In the genomic region with DNA sequence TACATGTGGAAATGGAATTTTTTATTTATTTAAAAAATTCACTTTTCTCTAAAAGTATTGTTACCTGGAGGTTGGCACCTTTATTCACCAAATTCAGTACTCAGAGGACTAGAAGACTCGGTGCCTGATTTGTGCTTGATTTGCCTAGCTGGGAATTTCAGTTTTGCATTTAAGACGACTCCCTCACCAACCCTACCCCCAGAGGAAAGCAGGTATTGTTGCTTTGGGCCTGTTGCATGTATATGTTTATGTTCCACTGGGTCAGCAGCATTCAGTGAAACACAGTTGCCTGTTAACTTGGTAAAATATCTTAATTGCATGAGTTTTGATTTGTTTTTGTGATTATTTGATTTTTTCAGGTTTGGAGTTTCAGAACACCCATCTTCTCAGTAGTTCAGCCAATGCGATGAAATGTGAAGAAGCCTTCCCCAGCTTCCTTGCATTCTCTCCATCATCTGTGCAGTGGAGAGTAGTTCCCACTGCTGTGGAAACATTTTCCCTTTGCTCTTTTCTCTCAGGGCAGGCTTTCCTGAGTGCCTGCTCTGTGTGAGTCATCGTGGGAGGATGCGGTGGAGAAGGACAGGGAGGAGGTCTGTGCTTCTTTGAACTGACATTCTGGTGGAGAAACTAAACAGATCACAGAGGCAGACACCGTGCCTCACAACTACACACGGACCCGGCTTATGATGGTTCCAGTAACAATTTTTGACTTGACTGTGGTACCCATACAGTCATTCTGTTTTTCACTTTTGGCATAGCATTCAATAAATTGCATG, we compare ENCODE assay signal across 11 cellular contexts. TPM values are rescaled to one million over a fixed set of nuclear protein-coding genes. Genes with fewer than 3 reads are reported as not detected.
DNase-seq lines count a peak whose midpoint lies in the region; ATAC-seq, FAIRE-seq and TF ChIP-seq lines count a peak whose summit lies in the region.
"Had no signal": no experiment of that assay in that cellular context is flagged by ENCODE, and none has a peak within 500 bp of the region (broad histone marks: within the 10 kb centered on the region; RNA-seq: fewer than 3 reads in every experiment).

No MANE protein-coding gene starts in this region.

- H3K27ac ChIP-seq in HepG2 (ENCODE audit: extremely low read length, insufficient read depth, low read length) (no peak overlapping the region), right lobe of liver (no peak overlapping the region), gastroesophageal sphincter (peak overlapping the region; percentile 66 to 98 (median 80)), transverse colon (peak overlapping the region; percentile 43 to 78 (median 59))

- H3K36me3 ChIP-seq in HepG2 (replicated peaks in 1 of 2; ENCODE audit: control insufficient read depth in 1 of 2, insufficient read depth in 2 of 2, low read length in 2 of 2): peaks cover 0 to 12% of the 10 kb centered on the region in 2 experiments; a peak in 1 of 5 replicates
- no peaks in the 10 kb centered on the region for H3K36me3 ChIP-seq in right lobe of liver
- H3K36me3 ChIP-seq in gastroesophageal sphincter: peaks cover 0 to 21% of the 10 kb centered on the region in 2 donors
- H3K36me3 ChIP-seq in transverse colon: no peaks in the 10 kb centered on the region
- H3K36me3 ChIP-seq: Peyer's patch had no signal

- TF ChIP-seq CTCF in HepG2 (CRISPR knock-in tag; IDR thresholded peaks at IDR 0.05) (no peak), right lobe of liver (IDR thresholded peaks at IDR 0.05) (no peak), gastroesophageal sphincter (IDR thresholded peaks at IDR 0.05) (no peak), transverse colon (IDR thresholded peaks at IDR 0.05) (no peak)

- H3K4me1 ChIP-seq in HepG2 (ENCODE audit: insufficient read depth, low read length) (peaks cover 19% of the 10 kb centered on the region), right lobe of liver (no peaks in the 10 kb centered on the region), gastroesophageal sphincter (peaks cover 20 to 95% (median 22%) of the 10 kb centered on the region in 3 donors), transverse colon (peaks cover 0 to 39% (median 20%) of the 10 kb centered on the region in 4 donors)

- FAIRE-seq in HepG2 (lab: Jason Lieb, UNC): no peak
- FAIRE-seq: bronchial epithelial cell had no signal

- no peaks in the 10 kb centered on the region for H3K9me3 ChIP-seq in HepG2 (ENCODE audit: low read length)
- no peaks in the 10 kb centered on the region for H3K9me3 ChIP-seq in right lobe of liver
- H3K9me3 ChIP-seq in gastroesophageal sphincter: no peaks in the 10 kb centered on the region
- H3K9me3 ChIP-seq in transverse colon: no peaks in the 10 kb centered on the region
- H3K9me3 ChIP-seq: Peyer's patch had no signal

- H3K9me3 Mint-ChIP-seq in activated T-helper 17 cell treated with anti-CD3 and anti-CD28 coated beads, Interleukin-2, amount 50 U/mL, for 72 hours: peaks cover 3% of the 10 kb centered on the region

- no peak for DNase-seq in HepG2 (ENCODE audit: low spot score)
- no peak for DNase-seq in right lobe of liver
- DNase-seq in transverse colon: no peak
- no peak for DNase-seq in DMS114 treated with DMSO at 0.1 percent for 48 hours (lab: John Stamatoyannopoulos, UW; ENCODE audit: unreplicated experiment)
- no peak for DNase-seq in NCI-H446 (lab: John Stamatoyannopoulos, UW)
- no peak for DNase-seq in cerebellar nuclear complex (lab: John Stamatoyannopoulos, UW)

- intact Hi-C loops in HepG2 (cut with micrococcal nuclease; ENCODE audit: unreplicated experiment): no loop called here
- intact Hi-C loops in right lobe of liver (cut with DNase I): no loop called here
- intact Hi-C loops in transverse colon (cut with DNase I; ENCODE audit: low total_unique reads): loop anchor here (5.0 kb wide), 1 partner anchor 41 kb away; no protein-coding TSS in a partner anchor

- no peak overlapping the region for H3K4me2 ChIP-seq in HepG2 (ENCODE audit: low read depth, low read length)

- no peak overlapping the region for H2AFZ ChIP-seq in HepG2 (ENCODE audit: low read length)

- CTCF ChIA-PET in HepG2 (lab: Yijun Ruan, JAX; ENCODE audit: low intra/inter-chr PET ratio, low total read pairs): no interaction called here

- ATAC-seq in HepG2 (no peak), right lobe of liver (no peak), gastroesophageal sphincter (peak; percentile 62)
- peak; percentile 62 for ATAC-seq in activated T-helper 17 cell treated with anti-CD3 and anti-CD28 coated beads, Interleukin-2, amount 50 U/mL, for 72 hours (replicated peaks)
- ATAC-seq: left lobe of liver had no signal

- H4K20me1 ChIP-seq in HepG2 (ENCODE audit: insufficient read depth, low read length): peaks cover 4% of the 10 kb centered on the region; the same call in 1 of the 2 replicates

- TF ChIP-seq POLR2A in HepG2 (IDR thresholded peaks at IDR 0.05; ENCODE audit: insufficient read depth in 1 of 2, low read depth in 2 of 2, low read length in 2 of 2) (no peak), right lobe of liver (IDR thresholded peaks at IDR 0.05) (no peak), gastroesophageal sphincter (IDR thresholded peaks at IDR 0.05) (no peak), transverse colon (IDR thresholded peaks at IDR 0.05) (no peak)

- BruUV-seq in HepG2 (replicated peaks; lab: Mats Ljungman, UMichigan): no TSS peak

- H3K27me3 ChIP-seq in HepG2 (ENCODE audit: control insufficient read depth in 1 of 2, insufficient read depth in 2 of 2, low read length in 2 of 2) (no peaks in the 10 kb centered on the region), right lobe of liver (no peaks in the 10 kb centered on the region), gastroesophageal sphincter (no peaks in the 10 kb centered on the region), transverse colon (peaks cover 5% of the 10 kb centered on the region)
- H3K27me3 ChIP-seq: Peyer's patch had no signal

- peak overlapping the region; percentile 79 for H3K27ac Mint-ChIP-seq in activated T-helper 17 cell treated with anti-CD3 and anti-CD28 coated beads, Interleukin-2, amount 50 U/mL, for 72 hours

- H3K4me3 Mint-ChIP-seq in activated T-helper 17 cell treated with anti-CD3 and anti-CD28 coated beads, Interleukin-2, amount 50 U/mL, for 72 hours: peak overlapping the region; percentile 77

- peaks cover 75% of the 10 kb centered on the region for H3K4me1 Mint-ChIP-seq in activated T-helper 17 cell treated with anti-CD3 and anti-CD28 coated beads, Interleukin-2, amount 50 U/mL, for 72 hours

- H3K36me3 Mint-ChIP-seq in activated T-helper 17 cell treated with anti-CD3 and anti-CD28 coated beads, Interleukin-2, amount 50 U/mL, for 72 hours (ENCODE audit: low read depth): peaks cover 9% of the 10 kb centered on the region

- 86% methylated on average over 8 of the region's 8 CpGs for WGBS in HepG2 (ENCODE audit: low lambda C conversion rate)
- 73% methylated on average over 8 of the region's 8 CpGs for WGBS in right lobe of liver (ENCODE audit: insufficient coverage, low coverage, low lambda C conversion rate, missing lambda C conversion rate)
- 29 to 40% methylated on average over 6 of the region's 8 CpGs for WGBS in gastroesophageal sphincter (ENCODE audit: low coverage in 1 of 2), 2 donors
- WGBS in transverse colon (ENCODE audit: low coverage in 1 of 2), 2 donors: 51 to 61% methylated on average over 6 to 8 of the region's 8 CpGs

- POLR2A ChIA-PET in HepG2 (lab: Yijun Ruan, JAX): no interaction called here

- TF ChIP-seq EP300 in HepG2 (IDR thresholded peaks at IDR 0.05; ENCODE audit: low read depth in 2 of 2, low read length in 2 of 2) (no peak), HepG2 (CRISPR knock-in tag; IDR thresholded peaks at IDR 0.05; ENCODE audit: borderline replicate concordance) (no peak), gastroesophageal sphincter (IDR thresholded peaks at IDR 0.05) (no peak), transverse colon (IDR thresholded peaks at IDR 0.05; ENCODE audit: low read depth) (no peak)

- no peak for TF ChIP-seq RAD21 in HepG2 (CRISPR knock-in tag; IDR thresholded peaks at IDR 0.05)

- H3K4me3 ChIP-seq in HepG2 (replicated peaks in 1 of 3; ENCODE audit: insufficient read depth in 1 of 3, low read depth in 2 of 3, low read length in 3 of 3) (no peak overlapping the region), right lobe of liver (no peak overlapping the region), gastroesophageal sphincter (no peak overlapping the region), transverse colon (no peak overlapping the region)
- H3K4me3 ChIP-seq: Peyer's patch had no signal

- peaks cover 13% of the 10 kb centered on the region for H3K79me2 ChIP-seq in HepG2 (ENCODE audit: insufficient read depth, low read length)

- H3K27me3 Mint-ChIP-seq in activated T-helper 17 cell treated with anti-CD3 and anti-CD28 coated beads, Interleukin-2, amount 50 U/mL, for 72 hours: no peaks in the 10 kb centered on the region

- H3K9ac ChIP-seq in HepG2 (ENCODE audit: insufficient read depth, low read depth, low read length): peak overlapping the region; percentile 5; the same call in 1 of the 2 replicates

- in situ Hi-C loops in HepG2 (cut with HindIII; ENCODE audit: extremely low pct_ligation_motif_present, low pct_unique_long_range_greater_than_20kb) (no loop called here), transverse colon (cut with MboI; ENCODE audit: low pct_ligation_motif_present in 1 of 4, low pct_unique_long_range_greater_than_20kb in 1 of 4, low sequenced_read_pairs in 3 of 4) (no loop called here)

RNA-seq across cellular contexts. Expression of gene ADARB1, which starts 6.4 kb away (rescaled TPM):
- 9.2 and 10.0 TPM in 2 replicates for total RNA-seq in HepG2 (2016; rRNA removed; fragmentation: Illumina TruSeq; extraction: Trizol)
- total RNA-seq in HepG2 (2016; cell fraction: cytosol; rRNA removed; fragmentation: Illumina TruSeq; extraction: Trizol; ENCODE audit: low read depth): 28.7 and 30.2 TPM in 2 replicates
- 7.9 and 11.7 TPM in 2 replicates for total RNA-seq in HepG2 (2016; cell fraction: insoluble cytoplasmic fraction; rRNA removed; fragmentation: Illumina TruSeq; extraction: Trizol)
- total RNA-seq in HepG2 (2016; cell fraction: membrane; rRNA removed; fragmentation: Illumina TruSeq; extraction: Trizol): 20.0 and 20.9 TPM in 2 replicates
- 8.5 and 10.4 TPM in 2 replicates for total RNA-seq in HepG2 (2016; cell fraction: nucleus; rRNA removed; fragmentation: Illumina TruSeq; extraction: Trizol)
- 6.6 and 7.1 TPM in 2 replicates for polyA plus RNA-seq in HepG2 (2011; rRNA removed)
- 4.2 and 4.4 TPM in 2 replicates for polyA plus RNA-seq in HepG2 (2011; cell fraction: cytosol; rRNA removed)
- polyA plus RNA-seq in HepG2 (2011; cell fraction: nucleus; rRNA removed): 22.2 and 26.9 TPM in 2 replicates
- 5.3 and 7.8 TPM in 2 replicates for polyA plus RNA-seq in HepG2 (2012)
- 5.5 and 7.0 TPM in 2 replicates for polyA plus RNA-seq in HepG2 (2016; cell fraction: cytosol; fragmentation: Illumina TruSeq; extraction: Trizol; ENCODE audit: low read depth)
- polyA plus RNA-seq in HepG2 (2016; cell fraction: insoluble cytoplasmic fraction; fragmentation: Illumina TruSeq; extraction: Trizol; ENCODE audit: low read depth): 6.8 and 8.6 TPM in 2 replicates
- polyA plus RNA-seq in HepG2 (2016; cell fraction: membrane; fragmentation: Illumina TruSeq; extraction: Trizol; ENCODE audit: low read depth): 6.8 and 9.8 TPM in 2 replicates
- polyA plus RNA-seq in HepG2 (2016; cell fraction: nucleus; fragmentation: Illumina TruSeq; extraction: Trizol; ENCODE audit: insufficient read depth, low read depth): 23.5 and 27.1 TPM in 2 replicates
- 15.4 and 123 TPM in 2 replicates for polyA minus RNA-seq in HepG2 (2011; rRNA and poly(A)+ RNA removed; ENCODE audit: low replicate concordance)
- 7.9 and 8.5 TPM in 2 replicates for polyA minus RNA-seq in HepG2 (2011; cell fraction: cytosol; rRNA and poly(A)+ RNA removed)
- 16.2 and 17.0 TPM in 2 replicates for polyA minus RNA-seq in HepG2 (2011; cell fraction: nucleus; rRNA and poly(A)+ RNA removed)
- total RNA-seq in right lobe of liver: 1 to 10 TPM; 4.7 to 9.9 (median 8.6) TPM
- total RNA-seq in activated T-helper 17 cell treated with anti-CD3 and anti-CD28 coated beads, Interleukin-2, amount 50 U/mL, for 72 hours: 10 to 100 TPM; 22.7 to 32.0 TPM
- total RNA-seq in gastroesophageal sphincter: 100 to 1,000 TPM; 136 to 228 (median 181) TPM
- 10 to 100 TPM in 3 of 4 donors, 1 to 10 TPM in 1; 6.8 to 32.2 (median 17.3) TPM for total RNA-seq in transverse colon

Comparison
In these comparisons a context has a peak if more than half of its experiments do, and no peak if none do; other contexts are left out.
1. ATAC-seq: peak in activated T-helper 17 cell treated with anti-CD3 and anti-CD28 coated beads, Interleukin-2, amount 50 U/mL, for 72 hours (single experiment) and gastroesophageal sphincter (single experiment); none in HepG2 (single experiment) and right lobe of liver (0 of 4).
2. H3K27ac ChIP-seq: peak in gastroesophageal sphincter (4 of 4) and transverse colon (4 of 4); none in HepG2 (single experiment) and right lobe of liver (0 of 3).
3. RNA of gene ADARB1, which starts 6.4 kb away (total RNA-seq): 136 to 228 TPM in gastroesophageal sphincter; 22.7 to 32.0 TPM in activated T-helper 17 cell treated with anti-CD3 and anti-CD28 coated beads, Interleukin-2, amount 50 U/mL, for 72 hours, 6.8 to 32.2 TPM in transverse colon, 7.9 to 30.2 TPM in HepG2 and 4.7 to 9.9 TPM in right lobe of liver; every median in the first group is over 4 times any median in the second.